Comparison of ENCODE assay signal across 29 cellular contexts in genomic region chr5:153050496-153051179, GRCh38.
"Had no signal": no experiment of that assay in that cellular context is flagged by ENCODE, and none has a peak within 500 bp of the region (broad histone marks: within the 10 kb centered on the region; RNA-seq: fewer than 3 reads in every experiment).

No MANE protein-coding gene starts in this region.

- H3K4me1 ChIP-seq: lower lobe of right lung, stomach, testis, thyroid gland, transverse colon, upper lobe of left lung, vagina had no signal

- H3K27ac ChIP-seq: hepatocyte, lower lobe of right lung, neural progenitor cell, neutrophil, skin epidermis, stomach, testis, thyroid gland, transverse colon, upper lobe of left lung, vagina had no signal

- DNase-seq: islet precursor cell; kidney glomerular epithelial cell; left cardiac atrium; lower lobe of right lung; mesendoderm; naive B cell; natural killer cell; nephron progenitor cell; occipital lobe; retina; right cardiac atrium; stimulated activated CD4-positive, alpha-beta T cell treated with anti-CD3 and anti-CD28 coated beads, Interleukin-12 subunit alpha, Interleukin-12 subunit beta, amount 100 ng/mL, for 4 hours; stimulated activated CD4-positive, alpha-beta T cell treated with anti-CD3 and anti-CD28 coated beads, Interleukin-15, amount 100 ng/mL, for 24 hours; stimulated activated CD4-positive, alpha-beta T cell treated with anti-CD3 and anti-CD28 coated beads, Interleukin-2, amount 100 ng/mL, for 24 hours; stimulated activated CD4-positive, alpha-beta T cell treated with anti-CD3 and anti-CD28 coated beads, Interleukin-4, amount 100 ng/mL, for 1 hour; stimulated activated naive B cell treated with anti-CD40 and anti-IgM and Interleukin-4, amounts not matched to agents 10 μg/mL and 1 μg/mL and 100 μg/mL, for 72 hours; stimulated activated naive CD8-positive, alpha-beta T cell treated with anti-CD3 and anti-CD28 coated beads, Interleukin-15, Interleukin-2, amounts not matched to agents 100 U/mL and 50 U/mL, for 24 hours; stomach; testis; thyroid gland; transverse colon; upper lobe of left lung had no signal

- H3K27me3 ChIP-seq: hepatocyte, neural progenitor cell, neutrophil, stomach, testis, thyroid gland, transverse colon, upper lobe of left lung, vagina had no signal

- H3K4me3 ChIP-seq: hepatocyte, lower lobe of right lung, neural progenitor cell, skin epidermis, stomach, testis, thyroid gland, transverse colon, upper lobe of left lung, vagina had no signal

- ATAC-seq: left cardiac atrium; left lobe of liver; lower lobe of right lung; natural killer cell; right cardiac atrium; sciatic nerve; stimulated activated naive B cell treated with anti-CD40 and anti-IgM and Interleukin-4, amounts not matched to agents 10 μg/mL and 1 μg/mL and 100 μg/mL, for 72 hours; stimulated activated naive CD8-positive, alpha-beta T cell treated with anti-CD3 and anti-CD28 coated beads, Interleukin-15, Interleukin-2, amounts not matched to agents 100 U/mL and 50 U/mL, for 24 hours had no signal

- H3K9me3 ChIP-seq: lower lobe of right lung, neutrophil, stomach, testis, thyroid gland, transverse colon, upper lobe of left lung, vagina had no signal

- H3K36me3 ChIP-seq: lower lobe of right lung, neural progenitor cell, neutrophil, stomach, thyroid gland, transverse colon, upper lobe of left lung, vagina had no signal
